Comparison of ENCODE assay signal across 8 cellular contexts in genomic region chr10:8365935-8366911, GRCh38.
DNase-seq lines count a peak whose midpoint lies in the region; ATAC-seq and TF ChIP-seq lines count a peak whose summit lies in the region.

No MANE protein-coding gene starts in this region.

- POLR2A ChIA-PET in GM10248 (lab: Yijun Ruan, JAX) (interaction anchor here (0.7 kb wide), 1 partner anchor 51 kb away, joined by 4 read pairs; no protein-coding TSS in a partner anchor), OCI-LY7 (lab: Charles Lee) (interaction anchor here (0.7 kb wide), 1 partner anchor 1492 kb away, joined by 3 read pairs; no protein-coding TSS in a partner anchor)

- no peaks in the 10 kb centered on the region for H3K4me1 ChIP-seq in OCI-LY7 (ENCODE audit: insufficient read depth, low read length, poor library complexity, severe bottlenecking)

- H3K79me2 ChIP-seq in OCI-LY7 (ENCODE audit: insufficient read depth, low read depth, low read length): no peaks in the 10 kb centered on the region

- ATAC-seq in HG02759 (IDR thresholded peaks at IDR 0.05; ENCODE audit: unreplicated experiment) (no peak), HG02798 (IDR thresholded peaks at IDR 0.05; ENCODE audit: poor library complexity, unreplicated experiment) (no peak)

- in situ Hi-C loops in KBM-7 (cut with MboI; ENCODE audit: low pct_unique_long_range_greater_than_20kb, low sequenced_read_pairs): no loop called here

- CTCF ChIA-PET in GM10248 (lab: Yijun Ruan, JAX): interaction anchor here (1.0 kb wide), 1 partner anchor 11 kb away, joined by 3 read pairs; no protein-coding TSS in a partner anchor
- CTCF ChIA-PET in OCI-LY7 (lab: Charles Lee; ENCODE audit: unreplicated experiment): no interaction called here

- no peaks in the 10 kb centered on the region for H4K20me1 ChIP-seq in OCI-LY7 (ENCODE audit: insufficient read depth, low read length)

- H3K36me3 ChIP-seq in OCI-LY7 (ENCODE audit: insufficient read depth, low read length): no peaks in the 10 kb centered on the region

- intact Hi-C loops in OCI-LY7 (cut with micrococcal nuclease; ENCODE audit: unreplicated experiment): no loop called here

- TF ChIP-seq CTCF in GM10248 (IDR thresholded peaks at IDR 0.05; ENCODE audit: control extremely low read depth, extremely low read depth, low read depth, missing control alignments) (no peak), OCI-LY7 (conservative IDR thresholded peaks at IDR 0.05; ENCODE audit: low read length) (no peak)

- no peak overlapping the region for H2AFZ ChIP-seq in OCI-LY7 (ENCODE audit: low read length)

- peak; percentile 15 for DNase-seq in GM10248 (ENCODE audit: extremely low spot score)
- peak; percentile 21 for DNase-seq in T follicular helper cell (ENCODE audit: low read depth)
- DNase-seq in astrocyte of the hippocampus (ENCODE audit: low read depth, low spot score): peak; percentile 92
- peak; percentile 29 to 39 for DNase-seq in stimulated activated CD4-positive, alpha-beta T cell treated with anti-CD3 and anti-CD28 coated beads, Interleukin-15, amount 100 ng/mL, for 48 hours (ENCODE audit: low read depth in 2 of 2)
- DNase-seq in KBM-7: no peak
- no peak for DNase-seq in OCI-LY7 (ENCODE audit: low spot score)

- no TSS peak for BruUV-seq in OCI-LY7 (replicated peaks; lab: Mats Ljungman, UMichigan)

- no peak overlapping the region for H3K27ac ChIP-seq in OCI-LY7 (ENCODE audit: low read depth, low read length, poor library complexity, severe bottlenecking)

- no peak overlapping the region for H3K4me2 ChIP-seq in OCI-LY7 (ENCODE audit: low read length)

- H3K9me3 ChIP-seq in OCI-LY7 (ENCODE audit: low read length): no peaks in the 10 kb centered on the region

- H3K9me2 ChIP-seq in OCI-LY7 (ENCODE audit: insufficient read depth, low read length): no peaks in the 10 kb centered on the region

- H3K4me3 ChIP-seq in OCI-LY7 (ENCODE audit: low read depth, low read length, poor library complexity, severe bottlenecking): no peak overlapping the region

Comparison
In these comparisons a context has a peak if more than half of its experiments do, and no peak if none do; other contexts are left out.
1. DNase-seq: peak in GM10248 (single experiment), T follicular helper cell (single experiment), astrocyte of the hippocampus (single experiment) and stimulated activated CD4-positive, alpha-beta T cell treated with anti-CD3 and anti-CD28 coated beads, Interleukin-15, amount 100 ng/mL, for 48 hours (2 of 2); none in KBM-7 (single experiment) and OCI-LY7 (single experiment).